Comparison of ENCODE assay signal across 1 cellular context in the genomic region with DNA sequence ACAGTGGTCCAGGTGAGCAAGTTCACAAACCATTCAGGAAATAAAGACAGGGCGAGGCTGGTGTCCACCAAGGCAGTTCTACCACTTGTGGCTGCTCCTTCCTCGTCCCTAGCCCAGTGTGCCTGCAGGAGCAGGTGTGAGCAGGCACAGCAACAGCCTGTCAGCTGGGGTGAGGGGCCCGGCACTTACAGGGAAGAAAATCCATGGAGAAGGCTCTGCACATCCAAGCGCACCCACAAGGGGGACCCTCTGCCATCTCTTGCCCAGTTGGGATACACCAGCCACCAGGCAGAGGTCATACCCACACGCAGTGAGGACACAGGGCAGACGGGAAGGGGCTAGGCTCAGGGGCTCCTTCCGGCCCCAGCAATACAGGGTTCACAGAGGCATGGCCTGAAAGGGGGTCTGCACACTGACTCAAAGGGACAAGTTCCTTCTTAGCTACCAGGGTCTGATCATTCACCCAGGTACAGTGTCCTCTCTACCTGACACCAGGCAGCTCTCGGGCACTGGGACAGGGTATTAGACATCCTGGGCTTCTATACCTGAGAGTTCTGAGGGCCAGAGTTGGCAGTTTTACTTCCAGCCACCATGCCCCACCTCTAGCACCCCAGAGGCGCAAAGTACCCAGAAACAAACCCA.
TF ChIP-seq lines count a peak whose summit lies in the region.

No MANE protein-coding gene starts in this region.

TF ChIP-seq in endothelial cell of umbilical vein, 7 proteins besides CTCF, POLR2A, EP300 and RAD21:
- TF ChIP-seq, protein P1, sequence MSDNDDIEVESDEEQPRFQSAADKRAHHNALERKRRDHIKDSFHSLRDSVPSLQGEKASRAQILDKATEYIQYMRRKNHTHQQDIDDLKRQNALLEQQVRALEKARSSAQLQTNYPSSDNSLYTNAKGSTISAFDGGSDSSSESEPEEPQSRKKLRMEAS (IDR thresholded peaks at IDR 0.05; ENCODE audit: insufficient read depth, insufficient read length): no peak
- TF ChIP-seq EZH2 (IDR thresholded peaks at IDR 0.05; ENCODE audit: borderline replicate concordance, low read depth, low read length, severe bottlenecking) (no peak), POLR2AphosphoS5 (IDR thresholded peaks at IDR 0.05; ENCODE audit: insufficient read depth, low read depth, low read length) (no peak), FOS (IDR thresholded peaks at IDR 0.05; ENCODE audit: borderline replicate concordance, insufficient read depth, low read length) (no peak), JUN (IDR thresholded peaks at IDR 0.05; ENCODE audit: borderline replicate concordance, insufficient read depth, insufficient read length, low read depth) (no peak), MYC (IDR thresholded peaks at IDR 0.05; ENCODE audit: low read depth, low read length) (no peak), GATA2 (IDR thresholded peaks at IDR 0.05; ENCODE audit: insufficient read depth, insufficient read length, low read depth, low read length) (no peak)
